1 cellular context compared by ENCODE assay signal in genomic region chr11:798093-798713, GRCh38.
TF ChIP-seq lines count a peak whose summit lies in the region.

SLC25A22 (minus strand) TSS chr11:798281; CDS start chr11:795006, 3,275 bp downstream.

TF ChIP-seq in K562, 482 proteins besides CTCF, POLR2A, EP300 and RAD21 (continued from another document):
- TF ChIP-seq GATAD2B (IDR thresholded peaks at IDR 0.05; ENCODE audit: borderline replicate concordance) (peak; percentile 68; the same call in 1 of the 2 replicates), PPARD (CRISPR knock-in tag; IDR thresholded peaks at IDR 0.05) (no peak), CREM (IDR thresholded peaks at IDR 0.05; ENCODE audit: low read depth) (peak; percentile 13; the same call in 1 of the 2 replicates), ELK3 (CRISPR knock-in tag; IDR thresholded peaks at IDR 0.05) (no peak), RBM22 (IDR thresholded peaks at IDR 0.05; ENCODE audit: low read depth, low read length, poor library complexity, severe bottlenecking) (no peak), RBM34 (IDR thresholded peaks at IDR 0.05; ENCODE audit: borderline replicate concordance, insufficient read depth, low read length) (no peak), BRCA1 (IDR thresholded peaks at IDR 0.05) (no peak), BRCA1 (CRISPR knock-in tag; IDR thresholded peaks at IDR 0.05) (no peak)
